Comparison of ENCODE assay signal across 1 cellular context in genomic region chr2:27766287-27766661, GRCh38.
TF ChIP-seq lines count a peak whose summit lies in the region.

No MANE protein-coding gene starts in this region.

TF ChIP-seq in GM23338, 12 proteins besides CTCF, POLR2A, EP300 and RAD21 (continued from another document):
- TF ChIP-seq ZNF462 (CRISPR knock-in tag; IDR thresholded peaks at IDR 0.05), result no peak
- TF ChIP-seq REST (IDR thresholded peaks at IDR 0.05; ENCODE audit: unreplicated experiment), result no peak
